ENCODE assay signal across 8 cellular contexts in genomic region chr7:88546808-88547207, GRCh38.
DNase-seq lines count a peak whose midpoint lies in the region; ATAC-seq and TF ChIP-seq lines count a peak whose summit lies in the region.

No MANE protein-coding gene starts in this region.

- H3K9me2 ChIP-seq in SK-N-SH (no peaks in the 10 kb centered on the region), OCI-LY1 (ENCODE audit: low read depth, low read length) (no peaks in the 10 kb centered on the region)

- H3K9ac ChIP-seq in SK-N-SH, result no peak overlapping the region
- no peak overlapping the region for H3K9ac ChIP-seq in OCI-LY1 (ENCODE audit: low read length)

- H3K36me3 ChIP-seq in SK-N-SH (replicated peaks in 1 of 2; ENCODE audit: control insufficient read depth in 1 of 2, insufficient read depth in 2 of 2, low read length in 1 of 2) (no peaks in the 10 kb centered on the region), OCI-LY1 (ENCODE audit: insufficient read depth, low read length) (no peaks in the 10 kb centered on the region), tibial nerve (no peaks in the 10 kb centered on the region)

- no peak for TF ChIP-seq POLR2A in tibial nerve (IDR thresholded peaks at IDR 0.05)

- H3K27ac ChIP-seq in SK-N-SH (ENCODE audit: low read depth in 2 of 2, low read length in 1 of 2), result no peak overlapping the region
- no peak overlapping the region for H3K27ac ChIP-seq in OCI-LY1 (ENCODE audit: low read depth, low read length, poor library complexity, severe bottlenecking)
- no peak overlapping the region for H3K27ac ChIP-seq in tibial nerve

- no peaks in the 10 kb centered on the region for H3F3A ChIP-seq in SK-N-SH (replicated peaks; ENCODE audit: insufficient read depth)
- no peaks in the 10 kb centered on the region for H3F3A ChIP-seq in OCI-LY1 (ENCODE audit: insufficient read depth, low read length)

- H3K9me3 ChIP-seq in SK-N-SH (no peaks in the 10 kb centered on the region), OCI-LY1 (ENCODE audit: low read length) (peaks cover 4% of the 10 kb centered on the region; the same call in 1 of the 2 replicates), tibial nerve (peaks cover 0 to 22% (median 0%) of the 10 kb centered on the region in 4 donors)

- H4K20me1 ChIP-seq in SK-N-SH (ENCODE audit: insufficient read depth), result no peaks in the 10 kb centered on the region
- no peaks in the 10 kb centered on the region for H4K20me1 ChIP-seq in OCI-LY1 (ENCODE audit: insufficient read depth, low read length)

- DNase-seq in SK-N-SH, result peak; percentile 14
- peak; percentile 58 for DNase-seq in epithelial cell of esophagus (ENCODE audit: low read depth)
- DNase-seq in tibial nerve (ENCODE audit: low spot score in 2 of 2), result peak in 1 of 2 donors; percentile 12
- no peak for DNase-seq in GF-D8 (lab: John Stamatoyannopoulos, UW)
- DNase-seq in activated CD4-positive, CD25-positive, alpha-beta regulatory T cell treated with anti-CD3 and anti-CD28 coated beads, Interleukin-2, amount 50 U/mL, for 72 hours, result no peak

- POLR2A ChIA-PET in SK-N-SH (lab: Yijun Ruan, JAX), result no interaction called here

- no peak for ATAC-seq in SK-N-SH treated with all-trans-retinoic acid at 6 μM for 48 hours
- peak; percentile 50 for ATAC-seq in HG02588 (IDR thresholded peaks at IDR 0.05; ENCODE audit: unreplicated experiment)

- H3K4me2 ChIP-seq in SK-N-SH (no peak overlapping the region), OCI-LY1 (ENCODE audit: low read length) (no peak overlapping the region)

- CTCF ChIA-PET in SK-N-SH (lab: Yijun Ruan, JAX), result interaction anchor here (0.6 to 1.9 kb wide), 5 partner anchors 74 to 1076 kb away, joined by 3 to 7 read pairs (median 3); no protein-coding TSS in a partner anchor

- H2AFZ ChIP-seq in SK-N-SH (ENCODE audit: low read depth) (no peak overlapping the region), OCI-LY1 (ENCODE audit: low read length) (no peak overlapping the region)

- 19% methylated on average over 2 of the region's 2 CpGs for WGBS in SK-N-SH (ENCODE audit: low lambda C conversion rate)
- WGBS in tibial nerve, 2 donors, result 19 to 40% methylated on average over 2 of the region's 2 CpGs

- H3K4me3 ChIP-seq in SK-N-SH (ENCODE audit: low read depth in 2 of 2, low read length in 1 of 2), result peak overlapping the region in 1 of 2 experiments; percentile 39; a peak in 1 of 4 replicates
- no peak overlapping the region for H3K4me3 ChIP-seq in OCI-LY1 (ENCODE audit: low read depth, low read length, poor library complexity, severe bottlenecking)
- H3K4me3 ChIP-seq in epithelial cell of esophagus (ENCODE audit: low read length), result no peak overlapping the region
- H3K4me3 ChIP-seq in tibial nerve, result no peak overlapping the region

- H3K79me2 ChIP-seq in SK-N-SH (ENCODE audit: insufficient read depth) (no peaks in the 10 kb centered on the region), OCI-LY1 (ENCODE audit: insufficient read depth, low read length) (no peaks in the 10 kb centered on the region)

- TF ChIP-seq RAD21 in SK-N-SH (IDR thresholded peaks at IDR 0.05; ENCODE audit: low read length), result peak; percentile 74

- H3K27me3 ChIP-seq in SK-N-SH (ENCODE audit: insufficient read depth), result no peaks in the 10 kb centered on the region
- H3K27me3 ChIP-seq in OCI-LY1 (ENCODE audit: insufficient read depth, low read length), result no peaks in the 10 kb centered on the region
- H3K27me3 ChIP-seq in tibial nerve, result no peaks in the 10 kb centered on the region

- no peaks in the 10 kb centered on the region for H3K4me1 ChIP-seq in SK-N-SH (ENCODE audit: control insufficient read depth in 1 of 2, insufficient read depth in 2 of 2, low read depth in 1 of 2, low read length in 1 of 2)
- H3K4me1 ChIP-seq in OCI-LY1 (ENCODE audit: insufficient read depth, low read length, severe bottlenecking), result no peaks in the 10 kb centered on the region
- H3K4me1 ChIP-seq in tibial nerve, result no peaks in the 10 kb centered on the region

- TF ChIP-seq EP300 in SK-N-SH (IDR thresholded peaks at IDR 0.05; ENCODE audit: borderline replicate concordance in 1 of 2, low read depth in 1 of 2, low read length in 1 of 2), result no peak
- no peak for TF ChIP-seq EP300 in tibial nerve (IDR thresholded peaks at IDR 0.05)

- TF ChIP-seq CTCF in SK-N-SH (IDR thresholded peaks at IDR 0.05) (peak; percentile 63), OCI-LY1 (IDR thresholded peaks at IDR 0.05; ENCODE audit: low read length) (peak; percentile 83), epithelial cell of esophagus (IDR thresholded peaks at IDR 0.05; ENCODE audit: insufficient read depth, low read depth, low read length, missing control alignments) (peak; percentile 61), tibial nerve (IDR thresholded peaks at IDR 0.05) (peak in 4 of 5 experiments; percentile 18 to 29 (median 29))

TF ChIP-seq in SK-N-SH, 30 proteins besides CTCF, POLR2A, EP300 and RAD21:
- TF ChIP-seq RXRA (IDR thresholded peaks at IDR 0.05; ENCODE audit: borderline replicate concordance, low read depth) (no peak), CHD2 (IDR thresholded peaks at IDR 0.05; ENCODE audit: low read length, partially characterized antibody) (no peak), SMC3 (IDR thresholded peaks at IDR 0.05; ENCODE audit: low read depth, low read length) (peak; percentile 30; the same call in 1 of the 2 replicates), YY1 (IDR thresholded peaks at IDR 0.05; ENCODE audit: low read depth) (no peak), TAF1 (IDR thresholded peaks at IDR 0.05; ENCODE audit: borderline replicate concordance, low read depth, low read length) (no peak)

TF ChIP-seq in SK-N-SH treated with all-trans-retinoic acid at 6 μM for 48 hours, 23 proteins besides CTCF, POLR2A, EP300 and RAD21:
- no peak for TF ChIP-seq POU6F1 (CRISPR knock-in tag; IDR thresholded peaks at IDR 0.05; ENCODE audit: borderline replicate concordance, low read depth)
- TF ChIP-seq ARNTL (CRISPR knock-in tag; IDR thresholded peaks at IDR 0.05; ENCODE audit: borderline replicate concordance, low read depth), result no peak
- no peak for TF ChIP-seq ZNF70 (CRISPR knock-in tag; IDR thresholded peaks at IDR 0.05)
- no peak for TF ChIP-seq ISL1 (CRISPR knock-in tag; IDR thresholded peaks at IDR 0.05)
- no peak for TF ChIP-seq PPARA (CRISPR knock-in tag; IDR thresholded peaks at IDR 0.05; ENCODE audit: borderline replicate concordance)
- no peak for TF ChIP-seq OSR1 (CRISPR knock-in tag; IDR thresholded peaks at IDR 0.05)
- TF ChIP-seq CSRNP3 (CRISPR knock-in tag; IDR thresholded peaks at IDR 0.05), result no peak
- TF ChIP-seq ZC3H10 (CRISPR knock-in tag; IDR thresholded peaks at IDR 0.05), result no peak

Comparison
In these comparisons a context has a peak if more than half of its experiments do, and no peak if none do; other contexts are left out.
1. DNase-seq: peak in SK-N-SH (single experiment) and epithelial cell of esophagus (single experiment); none in GF-D8 (single experiment) and activated CD4-positive, CD25-positive, alpha-beta regulatory T cell treated with anti-CD3 and anti-CD28 coated beads, Interleukin-2, amount 50 U/mL, for 72 hours (single experiment).
2. CTCF ChIP-seq: peak in every context shown above with its lines; median percentile 83 in OCI-LY1; 63 in SK-N-SH; 61 in epithelial cell of esophagus; 29 in tibial nerve.